Comparison of ENCODE assay signal across 18 cellular contexts in genomic region chr7:143283344-143283743, GRCh38. TPM values are rescaled to one million over a fixed set of nuclear protein-coding genes. Genes with fewer than 3 reads are reported as not detected.
DNase-seq lines count a peak whose midpoint lies in the region; ATAC-seq and TF ChIP-seq lines count a peak whose summit lies in the region.
"Had no signal": no experiment of that assay in that cellular context is flagged by ENCODE, and none has a peak within 500 bp of the region (broad histone marks: within the 10 kb centered on the region; RNA-seq: fewer than 3 reads in every experiment).

No MANE protein-coding gene starts in this region.

- no peak for TF ChIP-seq CTCF in body of pancreas (IDR thresholded peaks at IDR 0.05)
- no peak for TF ChIP-seq CTCF in foreskin fibroblast (IDR thresholded peaks at IDR 0.05; ENCODE audit: low read depth, low read length)

- CTCF ChIA-PET in CD4-positive, alpha-beta memory T cell (lab: Charles Lee; ENCODE audit: partially characterized antibody): interaction anchor here (0.8 to 8.6 kb wide), 3 partner anchors 16 to 42 kb away, joined by 4 to 82 read pairs (median 22); no protein-coding TSS in a partner anchor

- H3K36me3 ChIP-seq in CD4-positive, alpha-beta memory T cell (ENCODE audit: insufficient read depth, low read length): no peaks in the 10 kb centered on the region
- no peaks in the 10 kb centered on the region for H3K36me3 ChIP-seq in body of pancreas (replicated peaks in 1 of 2; ENCODE audit: insufficient read depth in 1 of 2, low read depth in 2 of 2)

- 80 to 81% methylated on average over 4 of the region's 4 CpGs for WGBS in body of pancreas, 2 donors

- intact Hi-C loops in CD4-positive, alpha-beta memory T cell (cut with micrococcal nuclease): no loop called here
- intact Hi-C loops in body of pancreas (cut with DNase I): no loop called here

- peaks cover 0 to 3% of the 10 kb centered on the region in 2 donors for H3K36me3 Mint-ChIP-seq in CD4-positive, alpha-beta memory T cell
- H3K36me3 Mint-ChIP-seq in naive B cell: no peaks in the 10 kb centered on the region

- H3K4me1 ChIP-seq in CD4-positive, alpha-beta memory T cell (ENCODE audit: insufficient read depth, low read length): peaks cover 41% of the 10 kb centered on the region
- H3K4me1 ChIP-seq in body of pancreas: peaks cover 62% of the 10 kb centered on the region

- DNase-seq in CD4-positive, alpha-beta memory T cell: no peak
- no peak for DNase-seq in Jurkat, Clone E6-1 (ENCODE audit: low read depth, low spot score)
- DNase-seq in body of pancreas (no peak), naive B cell (no peak), foreskin fibroblast (no peak)
- DNase-seq: activated CD4-positive, CD25-positive, alpha-beta regulatory T cell treated with anti-CD3 and anti-CD28 coated beads, Interleukin-2, amount 50 U/mL, for 72 hours; activated T-cell treated with anti-CD3 and anti-CD28 coated beads, Interleukin-2, amount 50 U/mL, for 72 hours; NCI-H1417; NCI-H226; OCI-M1; stimulated activated CD4-positive, alpha-beta T cell treated with anti-CD3 and anti-CD28 coated beads, Interleukin-15, amount 100 ng/mL, for 24 hours had no signal

- H3K4me1 Mint-ChIP-seq in CD4-positive, alpha-beta memory T cell: peaks cover 42 to 63% (median 52%) of the 10 kb centered on the region in 4 donors
- peaks cover 27 to 53% (median 40%) of the 10 kb centered on the region in 3 donors for H3K4me1 Mint-ChIP-seq in naive B cell

- H3K9me3 Mint-ChIP-seq in CD4-positive, alpha-beta memory T cell: peaks cover 0 to 2% (median 0%) of the 10 kb centered on the region in 8 donors
- no peaks in the 10 kb centered on the region for H3K9me3 Mint-ChIP-seq in naive B cell

- no peak for TF ChIP-seq POLR2A in body of pancreas (IDR thresholded peaks at IDR 0.05)

- H3K27ac ChIP-seq in CD4-positive, alpha-beta memory T cell (ENCODE audit: low read depth, low read length): no peak overlapping the region
- H3K27ac ChIP-seq in body of pancreas: peak overlapping the region; percentile 4 to 78 (median 62)

- no peak overlapping the region for H3K4me3 ChIP-seq in CD4-positive, alpha-beta memory T cell (ENCODE audit: low read length in 2 of 2)
- H3K4me3 ChIP-seq in Jurkat, Clone E6-1 (ENCODE audit: low read length): peak overlapping the region; percentile 9; the same call in 1 of the 2 replicates
- no peak overlapping the region for H3K4me3 ChIP-seq in body of pancreas
- no peak overlapping the region for H3K4me3 ChIP-seq in foreskin fibroblast (ENCODE audit: low read depth in 1 of 2, low read length in 2 of 2)

- no peaks in the 10 kb centered on the region for H3K27me3 ChIP-seq in CD4-positive, alpha-beta memory T cell (ENCODE audit: insufficient read depth, low read length)
- H3K27me3 ChIP-seq in body of pancreas: no peaks in the 10 kb centered on the region

- POLR2A ChIA-PET in CD4-positive, alpha-beta memory T cell (lab: Charles Lee; ENCODE audit: partially characterized antibody): interaction anchor here (1.7 kb wide), 1 partner anchor 19 kb away, joined by 11 read pairs; the partner anchor contains the start of gene GSTK1

- H3K27ac Mint-ChIP-seq in CD4-positive, alpha-beta memory T cell: peak overlapping the region in 5 of 7 donors; percentile 26 to 86 (median 72)
- peak overlapping the region in 4 of 6 donors; percentile 26 to 89 (median 82) for H3K27ac Mint-ChIP-seq in naive B cell
- H3K27ac Mint-ChIP-seq: activated T-cell treated with anti-CD3 and anti-CD28 coated beads, Interleukin-2, amount 50 U/mL, for 72 hours; progenitor cell of endocrine pancreas had no signal

- ATAC-seq in body of pancreas (no peak), naive B cell (ENCODE audit: low read depth in 2 of 2) (peak in 1 of 2 donors; percentile 10), HG03342 (IDR thresholded peaks at IDR 0.05; ENCODE audit: unreplicated experiment) (no peak), HG02571 (IDR thresholded peaks at IDR 0.05; ENCODE audit: unreplicated experiment) (no peak), GM19035 (IDR thresholded peaks at IDR 0.05; ENCODE audit: unreplicated experiment) (no peak)
- ATAC-seq: activated T-cell treated with anti-CD3 and anti-CD28 coated beads, Interleukin-2, amount 50 U/mL, for 72 hours had no signal

- no peaks in the 10 kb centered on the region for H3K9me3 ChIP-seq in CD4-positive, alpha-beta memory T cell (ENCODE audit: control insufficient read depth in 1 of 2, low read length in 2 of 2)
- H3K9me3 ChIP-seq in body of pancreas: no peaks in the 10 kb centered on the region

- peak overlapping the region in 4 of 8 donors; percentile 7 to 69 (median 46) for H3K4me3 Mint-ChIP-seq in CD4-positive, alpha-beta memory T cell
- H3K4me3 Mint-ChIP-seq in naive B cell: peak overlapping the region in 7 of 8 donors; percentile 35 to 76 (median 74)

- no peaks in the 10 kb centered on the region for H3K27me3 Mint-ChIP-seq in CD4-positive, alpha-beta memory T cell
- H3K27me3 Mint-ChIP-seq in naive B cell: no peaks in the 10 kb centered on the region
- H3K27me3 Mint-ChIP-seq: progenitor cell of endocrine pancreas had no signal

RNA-seq across cellular contexts. Expression of gene TMEM139, which starts 1.4 kb away (rescaled TPM):
- 1 to 10 TPM in 1 of 2 experiments, under 1 TPM in 1; 0.61 to 1.8 TPM for total RNA-seq in CD4-positive, alpha-beta memory T cell
- 1 to 10 TPM; 1.0 to 2.1 TPM for polyA plus RNA-seq in CD4-positive, alpha-beta memory T cell
- polyA plus RNA-seq in Jurkat, Clone E6-1 (2012; ENCODE audit: insufficient read depth, insufficient read length): 2.2 TPM
- 10 to 100 TPM; 13.2 to 23.9 TPM for total RNA-seq in body of pancreas
- under 1 TPM in 2 of 6 donors, not detected in 4; 0.32 TPM for polyA plus RNA-seq in naive B cell (ENCODE audit: low read depth in 6 of 6)
- total RNA-seq: dermis microvascular lymphatic vessel endothelial cell, fibroblast of lung had no signal
- polyA plus RNA-seq: fibroblast of lung had no signal

RNA-seq across cellular contexts. Expression of gene CASP2, which starts 4.8 kb away (rescaled TPM):
- 10 to 100 TPM; 94.3 to 96.1 TPM for total RNA-seq in CD4-positive, alpha-beta memory T cell
- polyA plus RNA-seq in CD4-positive, alpha-beta memory T cell: 10 to 100 TPM in 1 of 2 donors, 1 to 10 TPM in 1; 5.3 to 29.2 TPM
- 21.1 TPM for polyA plus RNA-seq in Jurkat, Clone E6-1 (2012; ENCODE audit: insufficient read depth, insufficient read length)
- total RNA-seq in body of pancreas: 1 to 10 TPM; 4.6 to 9.3 TPM
- polyA plus RNA-seq in naive B cell (ENCODE audit: low read depth in 6 of 6): 10 to 100 TPM in 5 of 6 donors, 1 to 10 TPM in 1; 4.2 to 42.7 (median 23.9) TPM

RNA-seq across cellular contexts. Expression of gene GSTK1, which starts 20.1 kb away (rescaled TPM):
- 100 to 1,000 TPM; 469 to 482 TPM for total RNA-seq in CD4-positive, alpha-beta memory T cell
- polyA plus RNA-seq in CD4-positive, alpha-beta memory T cell: 100 to 1,000 TPM; 692 to 748 TPM
- polyA plus RNA-seq in Jurkat, Clone E6-1 (2012; ENCODE audit: insufficient read depth, insufficient read length): 120 TPM
- 100 to 1,000 TPM in 1 of 2 donors, 10 to 100 TPM in 1; 75.8 to 109 TPM for total RNA-seq in body of pancreas
- 100 to 1,000 TPM; 180 to 225 (median 204) TPM for polyA plus RNA-seq in naive B cell (ENCODE audit: low read depth in 6 of 6)

RNA-seq across cellular contexts. Expression of gene CLCN1, which starts 32.6 kb away (rescaled TPM):
- total RNA-seq in CD4-positive, alpha-beta memory T cell: not detected
- polyA plus RNA-seq in CD4-positive, alpha-beta memory T cell: under 1 TPM in 1 of 2 donors, not detected in 1; 0.06 TPM
- not detected for polyA plus RNA-seq in Jurkat, Clone E6-1 (2012; ENCODE audit: insufficient read depth, insufficient read length)
- not detected for total RNA-seq in body of pancreas
- polyA plus RNA-seq in naive B cell (ENCODE audit: low read depth in 6 of 6): not detected
- total RNA-seq: astrocyte, dermis microvascular lymphatic vessel endothelial cell had no signal
- polyA plus RNA-seq: fibroblast of lung had no signal

Comparison
In these comparisons a context has a peak if more than half of its experiments do, and no peak if none do; other contexts are left out.
1. RNA of gene TMEM139, which starts 1.4 kb away (total RNA-seq): 13.2 to 23.9 TPM in body of pancreas; 0.61 to 1.8 TPM in CD4-positive, alpha-beta memory T cell; every median in the first group is over 4 times any median in the second.
2. RNA of gene CASP2, which starts 4.8 kb away (total RNA-seq): 94.3 to 96.1 TPM in CD4-positive, alpha-beta memory T cell; 4.6 to 9.3 TPM in body of pancreas; every median in the first group is over 4 times any median in the second.
3. RNA of gene GSTK1, which starts 20.1 kb away (total RNA-seq): 469 to 482 TPM in CD4-positive, alpha-beta memory T cell; 75.8 to 109 TPM in body of pancreas; every median in the first group is over 4 times any median in the second.